Comparison of ENCODE assay signal across 18 cellular contexts in genomic region chr15:78338756-78339155, GRCh38. TPM values are rescaled to one million over a fixed set of nuclear protein-coding genes. Genes with fewer than 3 reads are reported as not detected.
DNase-seq lines count a peak whose midpoint lies in the region; ATAC-seq and TF ChIP-seq lines count a peak whose summit lies in the region.
"Had no signal": no experiment of that assay in that cellular context is flagged by ENCODE, and none has a peak within 500 bp of the region (broad histone marks: within the 10 kb centered on the region; RNA-seq: fewer than 3 reads in every experiment).

No MANE protein-coding gene starts in this region.

- ATAC-seq in HG03025 (IDR thresholded peaks at IDR 0.05; ENCODE audit: low FRiP score, unreplicated experiment) = no peak
- ATAC-seq in right lobe of liver = no peak
- ATAC-seq in HG03439 (IDR thresholded peaks at IDR 0.05; ENCODE audit: unreplicated experiment) = no peak
- ATAC-seq: Panc1 had no signal

- no peak overlapping the region for H3K27ac ChIP-seq in right lobe of liver
- H3K27ac ChIP-seq: BLaER1 had no signal

- intact Hi-C loops in right lobe of liver (cut with DNase I) = no loop called here

- peaks cover 0 to 4% of the 10 kb centered on the region in 2 donors for H3K27me3 ChIP-seq in right lobe of liver

- no peak overlapping the region for H3K27ac Mint-ChIP-seq in glutamatergic neuron (ENCODE audit: unreplicated experiment)
- H3K27ac Mint-ChIP-seq in neural crest cell (ENCODE audit: unreplicated experiment) = no peak overlapping the region
- H3K27ac Mint-ChIP-seq: CD4-positive, alpha-beta T cell had no signal

- H3K36me3 ChIP-seq in right lobe of liver = no peaks in the 10 kb centered on the region
- H3K36me3 ChIP-seq: BLaER1 had no signal

- TF ChIP-seq CTCF in glutamatergic neuron (IDR thresholded peaks at IDR 0.05; ENCODE audit: partially characterized antibody, unreplicated experiment) (no peak), neural crest cell (conservative IDR thresholded peaks at IDR 0.05) (no peak), right lobe of liver (IDR thresholded peaks at IDR 0.05) (no peak)

- H3K4me3 Mint-ChIP-seq in glutamatergic neuron (ENCODE audit: unreplicated experiment) = peak overlapping the region; percentile 71
- peak overlapping the region; percentile 66 for H3K4me3 Mint-ChIP-seq in neural crest cell
- H3K4me3 Mint-ChIP-seq: CD4-positive, alpha-beta T cell had no signal

- WGBS in right lobe of liver (ENCODE audit: insufficient coverage, low coverage, low lambda C conversion rate, missing lambda C conversion rate) = 51% methylated on average over 5 of the region's 6 CpGs

- no peak overlapping the region for H3K4me3 ChIP-seq in right lobe of liver
- H3K4me3 ChIP-seq: BLaER1 had no signal

- DNase-seq in NCI-H524 treated with DMSO at 0.1 percent for 48 hours (lab: John Stamatoyannopoulos, UW) = peak; percentile 77
- no peak for DNase-seq in glutamatergic neuron
- DNase-seq in neural crest cell (ENCODE audit: low read depth, low spot score) = no peak
- no peak for DNase-seq in activated naive CD4-positive, alpha-beta T cell treated with Interleukin-2 at 50 U/mL for 16 hours
- no peak for DNase-seq in right lobe of liver
- DNase-seq: CD4-positive, alpha-beta T cell; COR-L47; GDM1; Karpas-422; NCI-H1694; NCI-H2081; NCI-H446; NCI-H69 had no signal

- no peaks in the 10 kb centered on the region for H3K9me3 ChIP-seq in right lobe of liver
- H3K9me3 ChIP-seq: BLaER1 had no signal

- peaks cover 5% of the 10 kb centered on the region for H3K9me3 Mint-ChIP-seq in glutamatergic neuron (ENCODE audit: unreplicated experiment)
- no peaks in the 10 kb centered on the region for H3K9me3 Mint-ChIP-seq in neural crest cell
- H3K9me3 Mint-ChIP-seq: CD4-positive, alpha-beta T cell had no signal

- peaks cover 7% of the 10 kb centered on the region for H3K36me3 Mint-ChIP-seq in glutamatergic neuron (ENCODE audit: unreplicated experiment)
- no peaks in the 10 kb centered on the region for H3K36me3 Mint-ChIP-seq in neural crest cell (ENCODE audit: low read depth)

- peaks cover 11% of the 10 kb centered on the region for H3K27me3 Mint-ChIP-seq in glutamatergic neuron (ENCODE audit: unreplicated experiment)
- peaks cover 61% of the 10 kb centered on the region for H3K27me3 Mint-ChIP-seq in neural crest cell (ENCODE audit: low read depth)

- H3K4me1 Mint-ChIP-seq in glutamatergic neuron (ENCODE audit: low read depth, unreplicated experiment) = peaks cover 14% of the 10 kb centered on the region
- H3K4me1 Mint-ChIP-seq in neural crest cell = peaks cover 31% of the 10 kb centered on the region

- H3K4me1 ChIP-seq in right lobe of liver = peaks cover 0 to 4% (median 0%) of the 10 kb centered on the region in 4 donors

- no peak for TF ChIP-seq POLR2A in right lobe of liver (IDR thresholded peaks at IDR 0.05)

RNA-seq across cellular contexts. Expression of gene CRABP1, which starts 1.4 kb away (rescaled TPM):
- 314 TPM for total RNA-seq in glutamatergic neuron (ENCODE audit: unreplicated experiment)
- total RNA-seq in neural crest cell = 753 and 803 TPM in 2 replicates
- not detected for total RNA-seq in right lobe of liver
- total RNA-seq: CD4-positive, alpha-beta T cell; M059J had no signal

RNA-seq across cellular contexts. Expression of gene SKIC8, which starts 39.3 kb away (rescaled TPM):
- total RNA-seq in glutamatergic neuron (ENCODE audit: unreplicated experiment) (43.9 TPM), neural crest cell (55.3 and 56.0 TPM in 2 replicates), right lobe of liver (10 to 100 TPM; 21.7 to 30.3 (median 23.0) TPM)

Comparison
In these comparisons a context has a peak if more than half of its experiments do, and no peak if none do; other contexts are left out.
1. RNA of gene CRABP1, which starts 1.4 kb away (total RNA-seq): 753 to 803 TPM in neural crest cell and 314 TPM in glutamatergic neuron (single experiment); not detected in right lobe of liver; every median in the first group is over 100 times any median in the second.